ENCODE assay signal across 8 cellular contexts in genomic region chr5:16489322-16489791, GRCh38. TPM values are rescaled to one million over a fixed set of nuclear protein-coding genes. Genes with fewer than 3 reads are reported as not detected.
DNase-seq lines count a peak whose midpoint lies in the region; ATAC-seq, FAIRE-seq and TF ChIP-seq lines count a peak whose summit lies in the region.

No MANE protein-coding gene starts in this region.

- H3K27me3 Mint-ChIP-seq in activated CD4-positive, alpha-beta T cell treated with anti-CD3 and anti-CD28 coated beads for 36 hours = no peaks in the 10 kb centered on the region
- peaks cover 7% of the 10 kb centered on the region for H3K27me3 Mint-ChIP-seq in astrocyte (ENCODE audit: low read depth, unreplicated experiment)

- H3K9me3 ChIP-seq in astrocyte (ENCODE audit: insufficient read depth, low read depth, low read length) = no peaks in the 10 kb centered on the region

- intact Hi-C loops in activated CD4-positive, alpha-beta T cell treated with anti-CD3 and anti-CD28 coated beads for 36 hours (cut with DNase I, micrococcal nuclease) = loop anchor here (1.0 to 5.0 kb wide), 4 partner anchors 61 to 178 kb away; no protein-coding TSS in a partner anchor

- H3K27ac ChIP-seq in astrocyte (ENCODE audit: low read depth, low read length) = no peak overlapping the region

- no peak overlapping the region for H3K4me2 ChIP-seq in astrocyte (ENCODE audit: low read length)

- peak; percentile 91 for TF ChIP-seq CTCF in astrocyte (IDR thresholded peaks at IDR 0.05; ENCODE audit: insufficient read depth, low read depth, low read length)

- H3K4me1 ChIP-seq in astrocyte (ENCODE audit: insufficient read depth, low read length) = no peaks in the 10 kb centered on the region

- no peaks in the 10 kb centered on the region for H3K36me3 Mint-ChIP-seq in activated CD4-positive, alpha-beta T cell treated with anti-CD3 and anti-CD28 coated beads for 36 hours (ENCODE audit: low read depth)
- H3K36me3 Mint-ChIP-seq in astrocyte (ENCODE audit: low read depth, unreplicated experiment) = no peaks in the 10 kb centered on the region

- H2AFZ ChIP-seq in astrocyte (ENCODE audit: low read depth, low read length) = no peak overlapping the region

- no peak overlapping the region for H3K4me3 Mint-ChIP-seq in activated CD4-positive, alpha-beta T cell treated with anti-CD3 and anti-CD28 coated beads for 36 hours
- H3K4me3 Mint-ChIP-seq in astrocyte (ENCODE audit: unreplicated experiment) = no peak overlapping the region

- no peaks in the 10 kb centered on the region for H3K79me2 ChIP-seq in astrocyte (ENCODE audit: insufficient read depth, low read length)

- no peaks in the 10 kb centered on the region for H3K9me3 Mint-ChIP-seq in activated CD4-positive, alpha-beta T cell treated with anti-CD3 and anti-CD28 coated beads for 36 hours (ENCODE audit: low read depth)
- peaks cover 3% of the 10 kb centered on the region for H3K9me3 Mint-ChIP-seq in astrocyte (ENCODE audit: unreplicated experiment)

- DNase-seq in activated CD4-positive, alpha-beta T cell treated with anti-CD3 and anti-CD28 coated beads for 36 hours = no peak
- DNase-seq in activated CD4-positive, alpha-beta T cell treated with anti-CD3 and anti-CD28 coated beads for 48 hours = no peak
- DNase-seq in NCI-H345 (lab: John Stamatoyannopoulos, UW) (peak; percentile 49), astrocyte (ENCODE audit: low read depth) (peak; percentile 30), inferior parietal cortex (ENCODE audit: extremely low spot score) (peak; percentile 83), superior temporal gyrus (ENCODE audit: extremely low spot score) (peak; percentile 95)

- peaks cover 26% of the 10 kb centered on the region for H3K4me1 Mint-ChIP-seq in activated CD4-positive, alpha-beta T cell treated with anti-CD3 and anti-CD28 coated beads for 36 hours
- peaks cover 3% of the 10 kb centered on the region for H3K4me1 Mint-ChIP-seq in astrocyte (ENCODE audit: low read depth, unreplicated experiment)

- H3K9ac ChIP-seq in astrocyte (ENCODE audit: low read length) = no peak overlapping the region

- CTCF ChIA-PET in activated CD4-positive, alpha-beta T cell treated with anti-CD3 and anti-CD28 coated beads for 36 hours (lab: Charles Lee) = interaction anchor here (0.8 to 2.4 kb wide), 8 partner anchors 9 to 178 kb away, joined by 3 to 16 read pairs (median 5); no protein-coding TSS in a partner anchor

- H3K36me3 ChIP-seq in astrocyte (ENCODE audit: insufficient read depth, low read length) = no peaks in the 10 kb centered on the region

- peak; percentile 67 for ATAC-seq in activated CD4-positive, alpha-beta T cell treated with anti-CD3 and anti-CD28 coated beads for 36 hours
- ATAC-seq in HG02938 (IDR thresholded peaks at IDR 0.05; ENCODE audit: unreplicated experiment) (peak; percentile 65), HG03196 (IDR thresholded peaks at IDR 0.05; ENCODE audit: unreplicated experiment) (no peak)

- peaks cover 4% of the 10 kb centered on the region for H3K27me3 ChIP-seq in astrocyte (ENCODE audit: insufficient read depth, low read length)

- H3K27ac Mint-ChIP-seq in activated CD4-positive, alpha-beta T cell treated with anti-CD3 and anti-CD28 coated beads for 36 hours = peak overlapping the region; percentile 10
- H3K27ac Mint-ChIP-seq in astrocyte (ENCODE audit: unreplicated experiment) = no peak overlapping the region

- POLR2A ChIA-PET in activated CD4-positive, alpha-beta T cell treated with anti-CD3 and anti-CD28 coated beads for 36 hours (lab: Charles Lee) = no interaction called here

- no peak overlapping the region for H3K4me3 ChIP-seq in astrocyte (ENCODE audit: insufficient read depth, low read depth, low read length)

- peak; percentile 65 for FAIRE-seq in astrocyte (lab: Jason Lieb, UNC)

- H4K20me1 ChIP-seq in astrocyte (ENCODE audit: insufficient read depth, low read length) = no peaks in the 10 kb centered on the region

RNA-seq across cellular contexts. Expression of gene ZNF622, which starts 23.8 kb away (rescaled TPM):
- 10 to 100 TPM; 30.9 to 36.3 TPM for total RNA-seq in activated CD4-positive, alpha-beta T cell treated with anti-CD3 and anti-CD28 coated beads for 36 hours
- 56.3 and 56.4 TPM in 2 replicates for total RNA-seq in astrocyte

Comparison
In these comparisons a context has a peak if more than half of its experiments do, and no peak if none do; other contexts are left out.
1. DNase-seq: peak in NCI-H345 (single experiment), astrocyte (single experiment), inferior parietal cortex (single experiment) and superior temporal gyrus (single experiment); none in activated CD4-positive, alpha-beta T cell treated with anti-CD3 and anti-CD28 coated beads for 36 hours (single experiment) and activated CD4-positive, alpha-beta T cell treated with anti-CD3 and anti-CD28 coated beads for 48 hours (single experiment).